In the genomic region with DNA sequence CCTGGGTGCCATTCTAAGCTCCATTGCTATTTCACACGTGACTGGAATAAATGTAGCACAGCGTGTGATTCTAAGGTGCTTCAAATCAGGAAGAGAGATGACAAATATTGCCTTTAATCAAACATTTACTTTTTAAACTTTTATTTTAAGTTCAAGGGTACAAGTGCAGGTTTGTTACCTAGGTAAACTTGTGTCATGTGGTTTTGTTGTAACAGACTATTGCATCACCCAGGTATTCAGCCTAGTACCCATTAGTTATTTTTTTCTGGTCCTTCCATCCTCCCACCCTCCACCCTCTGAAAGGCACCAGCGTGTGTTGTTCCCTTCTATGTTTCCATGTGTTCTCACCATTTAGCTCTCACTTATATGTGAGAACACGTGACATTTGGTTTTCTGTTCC, we compare ENCODE assay signal across 1 cellular context.
TF ChIP-seq lines count a peak whose summit lies in the region.

No MANE protein-coding gene starts in this region.

TF ChIP-seq in HepG2, 621 proteins besides CTCF, POLR2A, EP300 and RAD21 (continued from another document):
- TF ChIP-seq ZNF253 (CRISPR knock-in tag; IDR thresholded peaks at IDR 0.05; ENCODE audit: borderline replicate concordance) (no peak), ZNF644 (CRISPR knock-in tag; IDR thresholded peaks at IDR 0.05; ENCODE audit: low read depth) (no peak), U2AF1 (optimal IDR thresholded peaks at IDR 0.05; ENCODE audit: low read depth, low read length) (no peak), ZNF235 (CRISPR knock-in tag; IDR thresholded peaks at IDR 0.05; ENCODE audit: borderline replicate concordance) (no peak), SOX5 (CRISPR knock-in tag; IDR thresholded peaks at IDR 0.05; ENCODE audit: borderline replicate concordance) (no peak; the same call in 1 of the 2 replicates), ARNT (IDR thresholded peaks at IDR 0.05) (no peak), ZNF317 (CRISPR knock-in tag; IDR thresholded peaks at IDR 0.05) (no peak), ZNF224 (CRISPR knock-in tag; IDR thresholded peaks at IDR 0.05) (no peak), ZNF501 (CRISPR knock-in tag; IDR thresholded peaks at IDR 0.05) (no peak)
- TF ChIP-seq, protein P1, sequence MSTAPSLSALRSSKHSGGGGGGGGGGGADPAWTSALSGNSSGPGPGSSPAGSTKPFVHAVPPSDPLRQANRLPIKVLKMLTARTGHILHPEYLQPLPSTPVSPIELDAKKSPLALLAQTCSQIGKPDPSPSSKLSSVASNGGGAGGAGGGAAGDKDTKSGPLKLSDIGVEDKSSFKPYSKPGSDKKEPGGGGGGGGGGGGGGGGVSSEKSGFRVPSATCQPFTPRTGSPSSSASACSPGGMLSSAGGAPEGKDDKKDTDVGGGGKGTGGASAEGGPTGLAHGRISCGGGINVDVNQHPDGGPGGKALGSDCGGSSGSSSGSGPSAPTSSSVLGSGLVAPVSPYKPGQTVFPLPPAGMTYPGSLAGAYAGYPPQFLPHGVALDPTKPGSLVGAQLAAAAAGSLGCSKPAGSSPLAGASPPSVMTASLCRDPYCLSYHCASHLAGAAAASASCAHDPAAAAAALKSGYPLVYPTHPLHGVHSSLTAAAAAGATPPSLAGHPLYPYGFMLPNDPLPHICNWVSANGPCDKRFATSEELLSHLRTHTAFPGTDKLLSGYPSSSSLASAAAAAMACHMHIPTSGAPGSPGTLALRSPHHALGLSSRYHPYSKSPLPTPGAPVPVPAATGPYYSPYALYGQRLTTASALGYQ (CRISPR knock-in tag; IDR thresholded peaks at IDR 0.05) = no peak
- TF ChIP-seq, protein P2, sequence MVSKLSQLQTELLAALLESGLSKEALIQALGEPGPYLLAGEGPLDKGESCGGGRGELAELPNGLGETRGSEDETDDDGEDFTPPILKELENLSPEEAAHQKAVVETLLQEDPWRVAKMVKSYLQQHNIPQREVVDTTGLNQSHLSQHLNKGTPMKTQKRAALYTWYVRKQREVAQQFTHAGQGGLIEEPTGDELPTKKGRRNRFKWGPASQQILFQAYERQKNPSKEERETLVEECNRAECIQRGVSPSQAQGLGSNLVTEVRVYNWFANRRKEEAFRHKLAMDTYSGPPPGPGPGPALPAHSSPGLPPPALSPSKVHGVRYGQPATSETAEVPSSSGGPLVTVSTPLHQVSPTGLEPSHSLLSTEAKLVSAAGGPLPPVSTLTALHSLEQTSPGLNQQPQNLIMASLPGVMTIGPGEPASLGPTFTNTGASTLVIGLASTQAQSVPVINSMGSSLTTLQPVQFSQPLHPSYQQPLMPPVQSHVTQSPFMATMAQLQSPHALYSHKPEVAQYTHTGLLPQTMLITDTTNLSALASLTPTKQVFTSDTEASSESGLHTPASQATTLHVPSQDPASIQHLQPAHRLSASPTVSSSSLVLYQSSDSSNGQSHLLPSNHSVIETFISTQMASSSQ (IDR thresholded peaks at IDR 0.05; ENCODE audit: low read depth) = peak; percentile 34; the same call in 1 of the 2 replicates
- TF ChIP-seq, protein P2 (CRISPR knock-in tag; IDR thresholded peaks at IDR 0.05; ENCODE audit: borderline replicate concordance) = no peak
TF ChIP-seq in HepG2: peak in this region for 20.
